1 cellular context compared by ENCODE assay signal in the genomic region with DNA sequence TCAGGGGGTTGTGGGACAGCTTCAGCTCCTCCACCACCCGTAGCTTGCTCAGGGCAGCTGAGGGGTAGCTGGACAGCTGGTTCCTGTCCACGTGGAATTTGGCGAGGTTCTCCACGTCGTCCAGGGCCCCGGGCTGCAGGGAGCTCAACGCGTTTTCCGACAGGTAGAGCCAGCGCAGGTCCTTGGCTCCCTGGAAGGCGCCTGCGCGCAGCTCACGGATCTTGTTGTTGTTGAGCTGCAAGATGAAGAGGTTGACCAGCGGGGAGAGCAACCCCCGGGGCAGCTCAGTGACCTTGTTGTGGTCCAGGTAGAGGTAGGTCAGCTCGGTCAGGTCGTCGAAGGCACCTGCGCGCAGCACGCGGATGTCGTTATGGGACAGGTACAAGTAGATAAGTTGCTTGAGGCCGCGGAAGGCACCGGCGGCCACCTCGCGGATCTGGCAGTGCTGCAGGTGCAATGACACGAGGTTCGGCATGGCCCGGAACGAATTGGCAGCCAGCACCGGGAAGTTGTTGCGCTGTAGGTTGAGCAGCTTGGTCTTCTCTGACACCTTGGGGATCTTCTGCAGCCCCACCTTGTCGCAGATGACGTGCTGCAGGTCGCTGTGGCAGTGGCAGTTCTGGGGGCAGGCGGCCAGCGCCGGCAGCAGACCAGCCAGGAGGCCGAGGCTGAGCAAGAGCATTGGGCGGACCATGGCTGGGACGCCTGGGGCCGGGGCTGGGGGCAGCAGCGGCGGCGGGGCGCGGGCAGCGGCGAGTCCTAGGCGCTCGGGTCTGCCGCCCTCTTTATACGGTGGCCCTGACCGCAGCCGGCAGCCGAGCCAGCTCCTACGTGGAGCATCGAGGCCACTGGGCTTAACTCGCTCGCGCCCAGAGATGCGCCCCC.
TF ChIP-seq lines count a peak whose summit lies in the region.

A gene with protein sequence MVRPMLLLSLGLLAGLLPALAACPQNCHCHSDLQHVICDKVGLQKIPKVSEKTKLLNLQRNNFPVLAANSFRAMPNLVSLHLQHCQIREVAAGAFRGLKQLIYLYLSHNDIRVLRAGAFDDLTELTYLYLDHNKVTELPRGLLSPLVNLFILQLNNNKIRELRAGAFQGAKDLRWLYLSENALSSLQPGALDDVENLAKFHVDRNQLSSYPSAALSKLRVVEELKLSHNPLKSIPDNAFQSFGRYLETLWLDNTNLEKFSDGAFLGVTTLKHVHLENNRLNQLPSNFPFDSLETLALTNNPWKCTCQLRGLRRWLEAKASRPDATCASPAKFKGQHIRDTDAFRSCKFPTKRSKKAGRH (minus strand): TSS at position 761 of the 885 bp plus-strand sequence. CDS start 67 bp downstream, at position 694.

TF ChIP-seq in H1, 55 proteins besides CTCF, POLR2A, EP300 and RAD21:
- TF ChIP-seq, protein P1, sequence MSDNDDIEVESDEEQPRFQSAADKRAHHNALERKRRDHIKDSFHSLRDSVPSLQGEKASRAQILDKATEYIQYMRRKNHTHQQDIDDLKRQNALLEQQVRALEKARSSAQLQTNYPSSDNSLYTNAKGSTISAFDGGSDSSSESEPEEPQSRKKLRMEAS (IDR thresholded peaks at IDR 0.05): peak; percentile 70
- no peak for TF ChIP-seq HDAC2 (IDR thresholded peaks at IDR 0.05; ENCODE audit: borderline replicate concordance in 1 of 2, low read depth in 2 of 2, low read length in 2 of 2)
- TF ChIP-seq, protein P2, sequence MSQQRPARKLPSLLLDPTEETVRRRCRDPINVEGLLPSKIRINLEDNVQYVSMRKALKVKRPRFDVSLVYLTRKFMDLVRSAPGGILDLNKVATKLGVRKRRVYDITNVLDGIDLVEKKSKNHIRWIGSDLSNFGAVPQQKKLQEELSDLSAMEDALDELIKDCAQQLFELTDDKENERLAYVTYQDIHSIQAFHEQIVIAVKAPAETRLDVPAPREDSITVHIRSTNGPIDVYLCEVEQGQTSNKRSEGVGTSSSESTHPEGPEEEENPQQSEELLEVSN (IDR thresholded peaks at IDR 0.05): 0 out of 2 replicates have a peak, but pooled peaks have one; percentile 40
- TF ChIP-seq, protein P3, sequence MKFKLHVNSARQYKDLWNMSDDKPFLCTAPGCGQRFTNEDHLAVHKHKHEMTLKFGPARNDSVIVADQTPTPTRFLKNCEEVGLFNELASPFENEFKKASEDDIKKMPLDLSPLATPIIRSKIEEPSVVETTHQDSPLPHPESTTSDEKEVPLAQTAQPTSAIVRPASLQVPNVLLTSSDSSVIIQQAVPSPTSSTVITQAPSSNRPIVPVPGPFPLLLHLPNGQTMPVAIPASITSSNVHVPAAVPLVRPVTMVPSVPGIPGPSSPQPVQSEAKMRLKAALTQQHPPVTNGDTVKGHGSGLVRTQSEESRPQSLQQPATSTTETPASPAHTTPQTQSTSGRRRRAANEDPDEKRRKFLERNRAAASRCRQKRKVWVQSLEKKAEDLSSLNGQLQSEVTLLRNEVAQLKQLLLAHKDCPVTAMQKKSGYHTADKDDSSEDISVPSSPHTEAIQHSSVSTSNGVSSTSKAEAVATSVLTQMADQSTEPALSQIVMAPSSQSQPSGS (IDR thresholded peaks at IDR 0.05; ENCODE audit: low read length): no peak
